Comparison of ENCODE assay signal across 1 cellular context in genomic region chr17:41792835-41793748, GRCh38.
TF ChIP-seq lines count a peak whose summit lies in the region.

No MANE protein-coding gene starts in this region.

TF ChIP-seq in HepG2, 621 proteins besides CTCF, POLR2A, EP300 and RAD21 (continues in another document):
- TF ChIP-seq FOXP4 (CRISPR knock-in tag; IDR thresholded peaks at IDR 0.05) (0 out of 2 replicates have a peak, but pooled peaks have one; percentile 21), ZNF777 (CRISPR knock-in tag; IDR thresholded peaks at IDR 0.05) (no peak; the same call in 1 of the 2 replicates), ZNF773 (CRISPR knock-in tag; IDR thresholded peaks at IDR 0.05; ENCODE audit: borderline replicate concordance) (no peak), ZNF180 (CRISPR knock-in tag; IDR thresholded peaks at IDR 0.05; ENCODE audit: borderline replicate concordance, low read depth) (no peak), NRL (CRISPR knock-in tag; IDR thresholded peaks at IDR 0.05; ENCODE audit: borderline replicate concordance) (no peak), ZBTB42 (CRISPR knock-in tag; IDR thresholded peaks at IDR 0.05) (0 out of 2 replicates have a peak, but pooled peaks have one; percentile 52), ETV5 (CRISPR knock-in tag; IDR thresholded peaks at IDR 0.05; ENCODE audit: borderline replicate concordance) (no peak; the same call in 1 of the 2 replicates), IRF9 (CRISPR knock-in tag; IDR thresholded peaks at IDR 0.05; ENCODE audit: borderline replicate concordance) (peak; percentile 39; the same call in 1 of the 2 replicates), CENPBD1 (CRISPR knock-in tag; IDR thresholded peaks at IDR 0.05; ENCODE audit: borderline replicate concordance, low read depth) (no peak), SOX6 (IDR thresholded peaks at IDR 0.05) (no peak), SOX6 (CRISPR knock-in tag; IDR thresholded peaks at IDR 0.05) (no peak), ZNF407 (CRISPR knock-in tag; IDR thresholded peaks at IDR 0.05; ENCODE audit: not compliant biosample characterization) (peak; percentile 44), PHF21A (CRISPR knock-in tag; IDR thresholded peaks at IDR 0.05) (peak; percentile 73; the same call in 1 of the 2 replicates), AGO2 (optimal IDR thresholded peaks at IDR 0.05; ENCODE audit: low read depth, low read length) (no peak), ZKSCAN1 (IDR thresholded peaks at IDR 0.05; ENCODE audit: low read length) (no peak), REL (CRISPR knock-in tag; conservative IDR thresholded peaks at IDR 0.05) (no peak), ARNTL (CRISPR knock-in tag; IDR thresholded peaks at IDR 0.05) (0 out of 2 replicates have a peak, but pooled peaks have one; percentile 7), SKI (IDR thresholded peaks at IDR 0.05; ENCODE audit: partially characterized antibody) (no peak), TCF7 (IDR thresholded peaks at IDR 0.05; ENCODE audit: low read depth) (no peak), SAP130 (CRISPR knock-in tag; IDR thresholded peaks at IDR 0.05; ENCODE audit: low read depth) (peak; percentile 80), MATR3 (CRISPR knock-in tag; IDR thresholded peaks at IDR 0.05) (no peak), ATF3 (CRISPR knock-in tag; IDR thresholded peaks at IDR 0.05) (0 out of 2 replicates have a peak, but pooled peaks have one; percentile 17), ZNF609 (CRISPR knock-in tag; IDR thresholded peaks at IDR 0.05; ENCODE audit: borderline replicate concordance) (no peak), GATAD2A (CRISPR knock-in tag; IDR thresholded peaks at IDR 0.05) (peak; percentile 43; the same call in 1 of the 2 replicates), SALL2 (CRISPR knock-in tag; IDR thresholded peaks at IDR 0.05) (peak; percentile 42), ZNF160 (CRISPR knock-in tag; IDR thresholded peaks at IDR 0.05) (0 out of 2 replicates have a peak, but pooled peaks have one; percentile 1), MYC (CRISPR knock-in tag; IDR thresholded peaks at IDR 0.05; ENCODE audit: borderline replicate concordance) (peak; percentile 40; the same call in 1 of the 2 replicates), ZNF124 (CRISPR knock-in tag; IDR thresholded peaks at IDR 0.05) (0 out of 2 replicates have a peak, but pooled peaks have one; percentile 7), NR2F6 (IDR thresholded peaks at IDR 0.05) (no peak), NR2F6 (CRISPR knock-in tag; IDR thresholded peaks at IDR 0.05) (0 out of 2 replicates have a peak, but pooled peaks have one; percentile 25), FOXO1 (CRISPR knock-in tag; IDR thresholded peaks at IDR 0.05) (0 out of 2 replicates have a peak, but pooled peaks have one; percentile 14), KLF15 (CRISPR knock-in tag; IDR thresholded peaks at IDR 0.05; ENCODE audit: borderline replicate concordance) (no peak), SRF (IDR thresholded peaks at IDR 0.05; ENCODE audit: low read depth, low read length) (no peak), ZNF335 (CRISPR knock-in tag; IDR thresholded peaks at IDR 0.05) (no peak), ZNF619 (CRISPR knock-in tag; IDR thresholded peaks at IDR 0.05) (no peak; the same call in 1 of the 2 replicates), SUZ12 (IDR thresholded peaks at IDR 0.05; ENCODE audit: low read depth, low read length) (no peak), HOXA5 (CRISPR knock-in tag; IDR thresholded peaks at IDR 0.05) (no peak; the same call in 1 of the 2 replicates), ZBTB2 (CRISPR knock-in tag; IDR thresholded peaks at IDR 0.05; ENCODE audit: low read depth) (no peak), EEA1 (CRISPR knock-in tag; IDR thresholded peaks at IDR 0.05; ENCODE audit: borderline replicate concordance) (0 out of 2 replicates have a peak, but pooled peaks have one; percentile 81), ZNF205 (CRISPR knock-in tag; IDR thresholded peaks at IDR 0.05) (0 out of 2 replicates have a peak, but pooled peaks have one; percentile 45), ZNF660 (CRISPR knock-in tag; IDR thresholded peaks at IDR 0.05; ENCODE audit: borderline replicate concordance, low read depth) (no peak), IRF2 (CRISPR knock-in tag; IDR thresholded peaks at IDR 0.05) (peak; percentile 22), RFX3 (CRISPR knock-in tag; IDR thresholded peaks at IDR 0.05) (no peak), RBFOX2 (IDR thresholded peaks at IDR 0.05; ENCODE audit: low read depth, low read length) (0 out of 2 replicates have a peak, but pooled peaks have one; percentile 37), CCAR2 (optimal IDR thresholded peaks at IDR 0.05; ENCODE audit: low read depth, low read length) (no peak)
